ENCODE assay signal across 30 cellular contexts in genomic region chr18:31701752-31702151, GRCh38. TPM values are rescaled to one million over a fixed set of nuclear protein-coding genes. Genes with fewer than 3 reads are reported as not detected.
"Had no signal": no experiment of that assay in that cellular context is flagged by ENCODE, and none has a peak within 500 bp of the region (broad histone marks: within the 10 kb centered on the region; RNA-seq: fewer than 3 reads in every experiment).

No MANE protein-coding gene starts in this region.

- H3K27ac ChIP-seq: body of pancreas, SJSA1 had no signal

- H3K9me3 ChIP-seq: SJSA1, SK-N-SH had no signal

- H3K36me3 ChIP-seq: SJSA1 had no signal

- H3K4me1 ChIP-seq: body of pancreas, SJSA1 had no signal

- H3K4me3 ChIP-seq: body of pancreas, SJSA1 had no signal

- DNase-seq: activated CD4-positive, alpha-beta T cell treated with anti-CD3 and anti-CD28 coated beads for 36 hours; activated CD4-positive, alpha-beta T cell treated with anti-CD3 and anti-CD28 coated beads, Interleukin-2, amount 10 ng/mL, durations not matched to agents 7 days and 5 days; activated CD4-positive, alpha-beta T cell treated with anti-CD3 and anti-CD28 coated beads, Interleukin-2, amount 50 U/mL, for 48 hours; activated CD8-positive, alpha-beta T cell treated with anti-CD3 and anti-CD28 coated beads, Interleukin-2, amount 10 ng/mL, durations not matched to agents 7 days and 5 days; activated gamma-delta T cell; activated naive CD4-positive, alpha-beta T cell treated with Interleukin-2 at 50 U/mL for 16 hours; activated naive CD8-positive, alpha-beta T cell treated with anti-CD3 and anti-CD28 coated beads, Interleukin-2, amount 10 ng/mL, durations not matched to agents 7 days and 5 days; activated T-cell treated with anti-CD3 and anti-CD28 coated beads, Interleukin-2, amount 50 U/mL, for 24 hours; body of pancreas; caudate nucleus; NCI-H1048; NCI-H1436 treated with DMSO at 0.1 percent for 48 hours; NCI-H1694 treated with DMSO at 0.1 percent for 48 hours; NCI-H2029; NCI-H2171; NCI-H510A; NCI-H526; NCI-H748 treated with DMSO at 0.1 percent for 48 hours; NK-92 treated with Interleukin-12 subunit alpha and Interleukin-12 subunit beta, amount 100 ng/mL, for 24 hours; SHP77; SK-N-SH had no signal

- FAIRE-seq: astrocyte, bronchial epithelial cell had no signal

- H3K27me3 ChIP-seq: body of pancreas, SJSA1 had no signal

- ATAC-seq: activated CD4-positive, alpha-beta T cell treated with anti-CD3 and anti-CD28 coated beads for 36 hours; activated CD4-positive, CD25-positive, alpha-beta regulatory T cell treated with anti-CD3 and anti-CD28 coated beads, Interleukin-2, amount 50 U/mL, for 24 hours; activated CD8-positive, alpha-beta T cell treated with anti-CD3 and anti-CD28 coated beads, Interleukin-2, amount 10 ng/mL, durations not matched to agents 7 days and 5 days; body of pancreas; Panc1; WTC11 had no signal

RNA-seq across cellular contexts. Expression of gene SLC25A52, which starts 58.9 kb away (rescaled TPM):
- total RNA-seq: activated CD4-positive, alpha-beta T cell treated with anti-CD3 and anti-CD28 coated beads for 36 hours; activated CD4-positive, alpha-beta T cell treated with anti-CD3 and anti-CD28 coated beads, Interleukin-2, amount 10 ng/mL, durations not matched to agents 7 days and 5 days; activated CD8-positive, alpha-beta T cell treated with anti-CD3 and anti-CD28 coated beads, Interleukin-2, amount 10 ng/mL, durations not matched to agents 7 days and 5 days; activated T-helper 2 cell treated with anti-CD3 and anti-CD28 coated beads, Interferon-gamma antibody, Interleukin-2, Interleukin-4, amounts not matched to agents 10 μg/mL and 5 μg/mL and 100 μg/mL, durations not matched to agents 14 hours and 24 hours and 36 hours; astrocyte; body of pancreas; M059J; RPMI7951; SJSA1; WTC11 had no signal
